20 cellular contexts compared by ENCODE assay signal in the genomic region with DNA sequence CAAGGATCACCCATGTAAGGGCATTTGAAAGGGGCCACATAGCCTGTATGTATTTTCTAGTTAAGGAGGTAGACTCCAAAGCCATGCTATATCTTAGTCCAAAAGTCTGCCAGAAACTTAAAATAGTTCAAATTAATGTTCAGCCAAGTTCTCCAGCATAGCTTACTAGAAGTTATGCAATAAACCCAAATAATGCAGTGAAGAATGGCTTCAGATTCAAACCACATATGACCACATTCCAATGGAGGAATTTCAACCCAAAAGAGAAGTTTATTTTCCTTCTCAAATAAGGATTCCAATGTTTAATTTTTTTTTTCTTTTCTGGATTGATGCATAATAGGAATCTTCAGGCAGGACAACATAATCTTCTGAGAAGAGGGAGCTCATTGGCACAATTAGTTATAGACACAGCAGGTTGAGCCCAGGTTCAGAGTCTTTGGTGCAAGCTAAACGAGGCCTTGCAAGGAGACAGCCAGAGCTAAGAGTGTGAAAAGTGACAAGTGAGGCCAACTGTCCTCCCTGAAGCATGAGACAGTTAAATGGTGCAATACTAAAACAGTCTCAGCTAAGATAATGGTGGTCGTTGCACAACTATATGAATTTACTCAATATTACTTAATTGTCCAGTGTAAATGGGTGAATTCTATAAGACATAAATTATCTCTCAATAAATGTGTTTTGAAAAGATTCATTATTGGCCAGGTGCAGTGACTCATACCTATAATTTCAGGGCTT.
DNase-seq lines count a peak whose midpoint lies in the region; ATAC-seq and TF ChIP-seq lines count a peak whose summit lies in the region.
"Had no signal": no experiment of that assay in that cellular context is flagged by ENCODE, and none has a peak within 500 bp of the region (broad histone marks: within the 10 kb centered on the region; RNA-seq: fewer than 3 reads in every experiment).

No MANE protein-coding gene starts in this region.

- intact Hi-C loops in vagina (cut with DNase I), result no loop called here
- intact Hi-C loops in heart right ventricle (cut with DNase I), result no loop called here

- H3K36me3 ChIP-seq in GM23248 (ENCODE audit: low read depth) (no peaks in the 10 kb centered on the region), vagina (no peaks in the 10 kb centered on the region), heart right ventricle (no peaks in the 10 kb centered on the region), trophoblast cell (ENCODE audit: control insufficient read depth in 1 of 2, insufficient read depth in 2 of 2, low read length in 2 of 2) (no peaks in the 10 kb centered on the region)
- H3K36me3 ChIP-seq: BE2C had no signal

- no peak overlapping the region for H4K8ac ChIP-seq in trophoblast cell (ENCODE audit: low read depth, low read length)

- H3K79me2 ChIP-seq in GM23248 (ENCODE audit: insufficient read depth) (no peaks in the 10 kb centered on the region), trophoblast cell (ENCODE audit: control insufficient read depth, insufficient read depth, low read length, poor library complexity) (no peaks in the 10 kb centered on the region)

- H3K4me2 ChIP-seq in GM23248 (ENCODE audit: unreplicated experiment) (no peak overlapping the region), trophoblast cell (ENCODE audit: low read length) (no peak overlapping the region)

- H3K4me3 ChIP-seq in AG10803 (ENCODE audit: low read length) (no peak overlapping the region), GM23248 (no peak overlapping the region), NB4 (ENCODE audit: low read depth, low read length) (no peak overlapping the region), vagina (no peak overlapping the region), heart right ventricle (no peak overlapping the region), trophoblast cell (ENCODE audit: low read depth, low read length) (no peak overlapping the region)
- H3K4me3 ChIP-seq: GM12878 had no signal

- H3K9me2 ChIP-seq in GM23248 (ENCODE audit: insufficient read depth), result no peaks in the 10 kb centered on the region

- TF ChIP-seq CTCF in AG10803 (conservative IDR thresholded peaks at IDR 0.05; ENCODE audit: low read length), result no peak
- TF ChIP-seq CTCF in NB4 (IDR thresholded peaks at IDR 0.05; ENCODE audit: low read depth, low read length), result no peak
- TF ChIP-seq CTCF in vagina (IDR thresholded peaks at IDR 0.05), result no peak
- no peak for TF ChIP-seq CTCF in heart right ventricle (IDR thresholded peaks at IDR 0.05)

- H3K14ac ChIP-seq in trophoblast cell (ENCODE audit: low read length), result no peak overlapping the region

- H4K12ac ChIP-seq in trophoblast cell (ENCODE audit: low read depth, low read length), result no peak overlapping the region

- no peak for TF ChIP-seq POLR2A in NB4 (IDR thresholded peaks at IDR 0.05; ENCODE audit: extremely low read depth, insufficient read length)
- no peak for TF ChIP-seq POLR2A in vagina (IDR thresholded peaks at IDR 0.05)

- H3K9me3 ChIP-seq in GM23248 (ENCODE audit: low read depth), result no peaks in the 10 kb centered on the region
- no peaks in the 10 kb centered on the region for H3K9me3 ChIP-seq in vagina
- peaks cover 0 to 11% (median 0%) of the 10 kb centered on the region in 11 donors for H3K9me3 ChIP-seq in heart right ventricle
- H3K9me3 ChIP-seq in trophoblast cell (ENCODE audit: insufficient read depth, low read depth, low read length), result peaks cover 6% of the 10 kb centered on the region
- H3K9me3 ChIP-seq: BE2C had no signal

- in situ Hi-C loops in GM23248 (cut with MboI), result no loop called here

- WGBS in GM23248 (ENCODE audit: low coverage in 1 of 2, low lambda C conversion rate in 2 of 2, missing lambda C conversion rate in 2 of 2), 2 experiments, result 2% methylated on average over 2 of the region's 2 CpGs
- WGBS in heart right ventricle, 2 donors, result 57 to 63% methylated on average over 2 of the region's 2 CpGs
- WGBS in trophoblast cell (ENCODE audit: extremely low coverage, insufficient coverage, insufficient read length), result no CpG with 5 or more reads among the region's 2 CpGs

- H3F3A ChIP-seq in GM23248 (ENCODE audit: insufficient read depth), result no peaks in the 10 kb centered on the region

- H4K91ac ChIP-seq in trophoblast cell (ENCODE audit: low read depth, low read length), result no peak overlapping the region

- peaks cover 6% of the 10 kb centered on the region; the same call in 1 of the 2 replicates for H3K4me1 ChIP-seq in GM23248 (ENCODE audit: insufficient read depth)
- H3K4me1 ChIP-seq in vagina, result no peaks in the 10 kb centered on the region
- H3K4me1 ChIP-seq in heart right ventricle, result no peaks in the 10 kb centered on the region
- H3K4me1 ChIP-seq in trophoblast cell (ENCODE audit: control insufficient read depth in 1 of 2, insufficient read depth in 2 of 2, low read length in 2 of 2), result no peaks in the 10 kb centered on the region
- H3K4me1 ChIP-seq: BE2C had no signal

- H3K27me3 ChIP-seq in GM23248 (replicated peaks; ENCODE audit: insufficient read depth) (no peaks in the 10 kb centered on the region), vagina (no peaks in the 10 kb centered on the region), heart right ventricle (peaks cover 0 to 17% (median 2%) of the 10 kb centered on the region in 7 donors), trophoblast cell (ENCODE audit: insufficient read depth, low read length) (no peaks in the 10 kb centered on the region)
- H3K27me3 ChIP-seq: BE2C had no signal

- H2AK5ac ChIP-seq in trophoblast cell (ENCODE audit: low read length), result no peak overlapping the region

- H4K20me1 ChIP-seq in GM23248 (ENCODE audit: insufficient read depth), result no peaks in the 10 kb centered on the region

- H3K18ac ChIP-seq in trophoblast cell (ENCODE audit: low read length), result no peak overlapping the region

- H2AFZ ChIP-seq in GM23248, result no peak overlapping the region
- H2AFZ ChIP-seq in trophoblast cell (ENCODE audit: insufficient read depth, low read length, poor library complexity), result no peak overlapping the region

- no peak overlapping the region for H2BK120ac ChIP-seq in trophoblast cell (ENCODE audit: insufficient read depth, low read length, poor library complexity)

- no peak overlapping the region for H3K4ac ChIP-seq in trophoblast cell (ENCODE audit: low read depth, low read length)

- no peaks in the 10 kb centered on the region for H3K79me1 ChIP-seq in trophoblast cell (ENCODE audit: low read length)

- H2BK12ac ChIP-seq in trophoblast cell (ENCODE audit: low read length), result no peak overlapping the region

- ATAC-seq in heart right ventricle, result no peak
- ATAC-seq: GM12878, Right ventricle myocardium inferior had no signal

- no peak overlapping the region for H2BK5ac ChIP-seq in trophoblast cell (ENCODE audit: low read depth, low read length, poor library complexity)

- H3K9ac ChIP-seq in GM23248, result no peak overlapping the region
- H3K9ac ChIP-seq in trophoblast cell (ENCODE audit: low read length), result no peak overlapping the region

- no peak overlapping the region for H3K27ac ChIP-seq in GM23248
- no peak overlapping the region for H3K27ac ChIP-seq in vagina
- H3K27ac ChIP-seq in heart right ventricle, result no peak overlapping the region
- H3K27ac ChIP-seq in trophoblast cell (ENCODE audit: low read depth, low read length), result no peak overlapping the region

- DNase-seq in AG10803 (ENCODE audit: low read depth) (peak; percentile 64), GM23248 (peak; percentile 41), NB4 (ENCODE audit: low read depth) (peak; percentile 90), astrocyte of the hippocampus (ENCODE audit: low read depth, low spot score) (peak; percentile 53), COR-L47 (lab: John Stamatoyannopoulos, UW) (no peak), vagina (ENCODE audit: extremely low spot score in 2 of 2) (no peak), heart right ventricle (no peak), trophoblast cell (no peak)
- DNase-seq: BE2C, EL, GF-D8, H7, Karpas-422, NCI-H1105, NCI-H2029 treated with DMSO at 0.1 percent for 48 hours, NCI-H226, NCI-H510A treated with DMSO at 0.1 percent for 48 hours, NCI-H82 had no signal

- no peak overlapping the region for H3K23ac ChIP-seq in trophoblast cell (ENCODE audit: low read length)

Comparison
In these comparisons a context has a peak if more than half of its experiments do, and no peak if none do; other contexts are left out.
1. DNase-seq: peak in AG10803 (single experiment), GM23248 (single experiment), NB4 (single experiment) and astrocyte of the hippocampus (single experiment); none in COR-L47 (single experiment), vagina (0 of 2), heart right ventricle (0 of 2) and trophoblast cell (0 of 2).